In the genomic region with DNA sequence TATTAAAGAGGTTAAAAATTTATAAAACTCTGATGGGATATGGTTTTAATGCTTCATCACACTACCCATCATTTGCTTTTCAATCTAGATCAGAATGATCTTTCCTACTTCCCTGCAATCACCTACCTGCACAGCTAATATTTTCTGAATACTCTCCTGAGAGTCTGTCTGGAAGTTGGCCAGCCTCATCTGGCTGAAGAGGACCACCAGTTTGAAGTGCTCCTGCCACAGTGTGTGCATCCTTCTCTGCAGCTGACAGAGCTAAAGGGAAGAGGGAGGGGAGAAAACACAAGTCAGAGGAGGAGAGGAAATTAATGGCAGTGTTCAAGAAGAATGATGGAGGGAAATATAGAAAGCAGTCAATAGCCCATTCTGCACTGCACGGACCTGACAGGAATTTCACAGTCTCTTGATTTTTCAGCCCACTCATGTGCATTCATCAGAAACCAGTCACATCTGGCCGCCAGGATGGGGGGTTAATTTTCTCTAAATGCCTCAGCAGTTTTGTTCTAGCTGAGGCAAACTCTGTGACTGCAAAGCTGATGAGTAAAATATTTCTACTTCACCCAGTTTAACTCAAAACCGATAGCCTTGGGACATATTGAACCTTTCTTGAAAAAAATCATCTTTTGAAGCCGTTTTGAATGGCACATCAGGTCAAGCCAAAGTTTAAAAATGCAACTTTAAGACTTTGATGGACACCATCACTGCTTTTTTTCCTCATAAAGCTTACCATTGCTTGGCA, we compare ENCODE assay signal across 10 cellular contexts.
A peak's percentile ranks its signal among the peaks of the same experiment; 100 is the strongest.
DNase-seq lines count a peak whose midpoint lies in the region; ATAC-seq lines count a peak whose summit lies in the region.
"Had no signal": no experiment of that assay in that cellular context is flagged by ENCODE, and none has a peak within 500 bp of the region (broad histone marks: within the 10 kb centered on the region; RNA-seq: fewer than 3 reads in every experiment).

No MANE protein-coding gene starts in this region.

- CTCF ChIA-PET in activated naive CD4-positive, alpha-beta T cell treated with anti-CD3 and anti-CD28 coated beads for 36 hours (lab: Charles Lee): no interaction called here

- H3K9me3 Mint-ChIP-seq in natural killer cell treated with Interleukin-12 subunit alpha and Interleukin-12 subunit beta and Interleukin-15 and Interleukin-18, amount 100 ng/mL, for 72 hours: peaks cover 4% of the 10 kb centered on the region
- peaks cover 9% of the 10 kb centered on the region for H3K9me3 Mint-ChIP-seq in activated naive CD4-positive, alpha-beta T cell treated with anti-CD3 and anti-CD28 coated beads for 36 hours

- DNase-seq in NCI-H748 (lab: John Stamatoyannopoulos, UW; ENCODE audit: unreplicated experiment) (peak; percentile 52), G401 (ENCODE audit: low spot score) (no peak)
- no peak for DNase-seq in natural killer cell treated with Interleukin-12 subunit alpha and Interleukin-12 subunit beta and Interleukin-15 and Interleukin-18, amount 100 ng/mL, for 72 hours (ENCODE audit: low spot score)
- no peak for DNase-seq in activated naive CD4-positive, alpha-beta T cell treated with anti-CD3 and anti-CD28 coated beads for 36 hours
- DNase-seq in stimulated activated naive CD4-positive, alpha-beta T cell (lab: John Stamatoyannopoulos, UW): no peak
- DNase-seq: SJCRH30; stimulated activated naive CD8-positive, alpha-beta T cell treated with anti-CD3 and anti-CD28 coated beads, Interleukin-15, Interleukin-2, amounts not matched to agents 100 U/mL and 50 U/mL, for 24 hours had no signal

- intact Hi-C loops in activated naive CD4-positive, alpha-beta T cell treated with anti-CD3 and anti-CD28 coated beads for 36 hours (cut with micrococcal nuclease): no loop called here

- no peaks in the 10 kb centered on the region for H3K27me3 Mint-ChIP-seq in natural killer cell treated with Interleukin-12 subunit alpha and Interleukin-12 subunit beta and Interleukin-15 and Interleukin-18, amount 100 ng/mL, for 72 hours
- H3K27me3 Mint-ChIP-seq in activated naive CD4-positive, alpha-beta T cell treated with anti-CD3 and anti-CD28 coated beads for 36 hours (ENCODE audit: low read depth): no peaks in the 10 kb centered on the region

- H4K20me1 ChIP-seq in BLaER1: no peaks in the 10 kb centered on the region

- H3K4me3 Mint-ChIP-seq in natural killer cell treated with Interleukin-12 subunit alpha and Interleukin-12 subunit beta and Interleukin-15 and Interleukin-18, amount 100 ng/mL, for 72 hours: no peak overlapping the region
- H3K4me3 Mint-ChIP-seq in activated naive CD4-positive, alpha-beta T cell treated with anti-CD3 and anti-CD28 coated beads for 36 hours: no peak overlapping the region

- no peak overlapping the region for H3K27ac Mint-ChIP-seq in natural killer cell treated with Interleukin-12 subunit alpha and Interleukin-12 subunit beta and Interleukin-15 and Interleukin-18, amount 100 ng/mL, for 72 hours
- H3K27ac Mint-ChIP-seq in activated naive CD4-positive, alpha-beta T cell treated with anti-CD3 and anti-CD28 coated beads for 36 hours: no peak overlapping the region

- H3K27ac ChIP-seq in BLaER1: peak overlapping the region; percentile 37; the same call in 1 of the 2 replicates
- H3K27ac ChIP-seq: SJCRH30 had no signal

- ATAC-seq in GM19395 (IDR thresholded peaks at IDR 0.05; ENCODE audit: unreplicated experiment) (peak; percentile 91), HG03103 (IDR thresholded peaks at IDR 0.05; ENCODE audit: low read depth, unreplicated experiment) (peak; percentile 89)
- no peak for ATAC-seq in natural killer cell treated with Interleukin-12 subunit alpha and Interleukin-12 subunit beta and Interleukin-15 and Interleukin-18, amount 100 ng/mL, for 72 hours
- ATAC-seq: stimulated activated naive CD8-positive, alpha-beta T cell treated with anti-CD3 and anti-CD28 coated beads, Interleukin-15, Interleukin-2, amounts not matched to agents 100 U/mL and 50 U/mL, for 24 hours had no signal

- H3K4me3 ChIP-seq in BLaER1: no peak overlapping the region
- H3K4me3 ChIP-seq: SJCRH30 had no signal

- H3K4me1 Mint-ChIP-seq in natural killer cell treated with Interleukin-12 subunit alpha and Interleukin-12 subunit beta and Interleukin-15 and Interleukin-18, amount 100 ng/mL, for 72 hours (ENCODE audit: low read depth in 2 of 2): no peaks in the 10 kb centered on the region
- no peaks in the 10 kb centered on the region for H3K4me1 Mint-ChIP-seq in activated naive CD4-positive, alpha-beta T cell treated with anti-CD3 and anti-CD28 coated beads for 36 hours (ENCODE audit: low read depth)

- in situ Hi-C loops in G401 (cut with HindIII; ENCODE audit: low sequenced_read_pairs): no loop called here

- peaks cover 32% of the 10 kb centered on the region for H3K4me1 ChIP-seq in BLaER1
- H3K4me1 ChIP-seq: SJCRH30 had no signal

- H3K27me3 ChIP-seq in BLaER1: no peaks in the 10 kb centered on the region
- H3K27me3 ChIP-seq: SJCRH30 had no signal

- H3K9ac ChIP-seq in BLaER1: 0 out of 2 replicates have a peak overlapping the region, but pooled peaks have one; percentile 12

- no peaks in the 10 kb centered on the region for H3K36me3 ChIP-seq in BLaER1
- H3K36me3 ChIP-seq: SJCRH30 had no signal

- H3K4me2 ChIP-seq in BLaER1: peak overlapping the region; percentile 78

- peaks cover 8% of the 10 kb centered on the region for H3K9me3 ChIP-seq in BLaER1
- H3K9me3 ChIP-seq: SJCRH30 had no signal

- H3K36me3 Mint-ChIP-seq in natural killer cell treated with Interleukin-12 subunit alpha and Interleukin-12 subunit beta and Interleukin-15 and Interleukin-18, amount 100 ng/mL, for 72 hours: no peaks in the 10 kb centered on the region
- no peaks in the 10 kb centered on the region for H3K36me3 Mint-ChIP-seq in activated naive CD4-positive, alpha-beta T cell treated with anti-CD3 and anti-CD28 coated beads for 36 hours (ENCODE audit: low read depth)

Comparison
In these comparisons a context has a peak if more than half of its experiments do, and no peak if none do; other contexts are left out.
1. ATAC-seq: peak in GM19395 (single experiment) and HG03103 (single experiment); none in natural killer cell treated with Interleukin-12 subunit alpha and Interleukin-12 subunit beta and Interleukin-15 and Interleukin-18, amount 100 ng/mL, for 72 hours (0 of 2).